In genomic region chr14:20345366-20345765, GRCh38 we compare ENCODE assay signal across 1 cellular context.
A peak's percentile ranks its signal among the peaks of the same experiment; 100 is the strongest.
TF ChIP-seq lines count a peak whose summit lies in the region.

No MANE protein-coding gene starts in this region.

TF ChIP-seq in K562, 482 proteins besides CTCF, POLR2A, EP300 and RAD21:
- TF ChIP-seq SUPT5H (IDR thresholded peaks at IDR 0.05), result no peak
- TF ChIP-seq ZNF316 (IDR thresholded peaks at IDR 0.05), result peak; percentile 28
